In the genomic region with DNA sequence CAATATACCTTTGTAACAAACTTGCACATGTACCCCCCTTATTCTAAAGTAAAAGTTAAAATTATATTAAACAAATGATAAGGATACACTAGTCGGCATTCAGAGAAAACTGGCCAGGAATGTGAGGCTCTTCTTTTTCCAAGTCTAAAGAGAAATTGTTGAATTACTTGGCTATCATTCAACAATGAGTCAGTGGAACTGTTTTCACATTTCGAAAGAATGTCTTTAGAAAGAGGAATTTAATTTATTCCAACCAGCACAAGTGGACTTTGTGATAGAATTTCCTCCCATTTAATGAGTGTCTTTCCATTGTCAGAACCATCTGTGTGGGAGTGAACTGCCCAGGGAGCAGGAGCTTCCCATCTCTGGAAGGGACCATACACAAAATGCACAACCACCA, we compare ENCODE assay signal across 15 cellular contexts.
DNase-seq lines count a peak whose midpoint lies in the region; ATAC-seq and TF ChIP-seq lines count a peak whose summit lies in the region.
"Had no signal": no experiment of that assay in that cellular context is flagged by ENCODE, and none has a peak within 500 bp of the region (broad histone marks: within the 10 kb centered on the region; RNA-seq: fewer than 3 reads in every experiment).

No MANE protein-coding gene starts in this region.

- no peak for ATAC-seq in GM18867 (IDR thresholded peaks at IDR 0.05; ENCODE audit: unreplicated experiment)
- ATAC-seq: activated naive CD8-positive, alpha-beta T cell treated with anti-CD3 and anti-CD28 coated beads, Interleukin-2, amount 50 U/mL, for 24 hours; effector memory CD8-positive, alpha-beta T cell had no signal

- DNase-seq in AG08395 (ENCODE audit: low spot score) (peak; percentile 10), NCI-H226 (peak; percentile 82), epithelial cell of esophagus (ENCODE audit: low read depth) (peak; percentile 67), myocyte (ENCODE audit: low read depth) (peak; percentile 42), colonic mucosa (no peak), GM20000 (ENCODE audit: low spot score) (no peak)
- DNase-seq in activated effector memory CD4-positive, alpha-beta T cell treated with Interleukin-2 at 50 U/mL for 16 hours: no peak
- DNase-seq: activated naive CD8-positive, alpha-beta T cell treated with anti-CD3 and anti-CD28 coated beads, Interleukin-2, amount 50 U/mL, for 24 hours; BE2C; effector memory CD8-positive, alpha-beta T cell; NCI-H524; SHP77 treated with DMSO at 0.1 percent for 48 hours; transverse colon had no signal

- intact Hi-C loops in colonic mucosa (cut with DNase I): no loop called here

- TF ChIP-seq CTCF in epithelial cell of esophagus (IDR thresholded peaks at IDR 0.05; ENCODE audit: insufficient read depth, low read depth, low read length, missing control alignments): no peak
- TF ChIP-seq CTCF in colonic mucosa (IDR thresholded peaks at IDR 0.05): no peak
- TF ChIP-seq CTCF in GM20000 (IDR thresholded peaks at IDR 0.05; ENCODE audit: extremely low read depth, missing control alignments): no peak

- H3K27ac ChIP-seq in colonic mucosa: no peak overlapping the region
- H3K27ac ChIP-seq: skin epidermis, transverse colon had no signal

- no peaks in the 10 kb centered on the region for H3K4me1 ChIP-seq in colonic mucosa
- H3K4me1 ChIP-seq: BE2C, transverse colon had no signal

- no peak overlapping the region for H3K4me3 ChIP-seq in epithelial cell of esophagus (ENCODE audit: low read length)
- no peak overlapping the region for H3K4me3 ChIP-seq in colonic mucosa
- H3K4me3 ChIP-seq: skin epidermis, transverse colon had no signal

- no peak overlapping the region for H3K9ac ChIP-seq in colonic mucosa (ENCODE audit: low read depth in 2 of 2, low read length in 2 of 2)

- no peaks in the 10 kb centered on the region for H3K36me3 ChIP-seq in colonic mucosa
- H3K36me3 ChIP-seq: BE2C, transverse colon had no signal

- H3K9me3 ChIP-seq in colonic mucosa: no peaks in the 10 kb centered on the region
- H3K9me3 ChIP-seq: BE2C, transverse colon had no signal

- H3K27me3 ChIP-seq in colonic mucosa: no peaks in the 10 kb centered on the region
- H3K27me3 ChIP-seq: BE2C, transverse colon had no signal

Comparison
In these comparisons a context has a peak if more than half of its experiments do, and no peak if none do; other contexts are left out.
1. DNase-seq: peak in AG08395 (single experiment), NCI-H226 (single experiment), epithelial cell of esophagus (single experiment) and myocyte (single experiment); none in activated effector memory CD4-positive, alpha-beta T cell treated with Interleukin-2 at 50 U/mL for 16 hours (single experiment), colonic mucosa (single experiment) and GM20000 (single experiment).